Comparison of ENCODE assay signal across 23 cellular contexts in the genomic region with DNA sequence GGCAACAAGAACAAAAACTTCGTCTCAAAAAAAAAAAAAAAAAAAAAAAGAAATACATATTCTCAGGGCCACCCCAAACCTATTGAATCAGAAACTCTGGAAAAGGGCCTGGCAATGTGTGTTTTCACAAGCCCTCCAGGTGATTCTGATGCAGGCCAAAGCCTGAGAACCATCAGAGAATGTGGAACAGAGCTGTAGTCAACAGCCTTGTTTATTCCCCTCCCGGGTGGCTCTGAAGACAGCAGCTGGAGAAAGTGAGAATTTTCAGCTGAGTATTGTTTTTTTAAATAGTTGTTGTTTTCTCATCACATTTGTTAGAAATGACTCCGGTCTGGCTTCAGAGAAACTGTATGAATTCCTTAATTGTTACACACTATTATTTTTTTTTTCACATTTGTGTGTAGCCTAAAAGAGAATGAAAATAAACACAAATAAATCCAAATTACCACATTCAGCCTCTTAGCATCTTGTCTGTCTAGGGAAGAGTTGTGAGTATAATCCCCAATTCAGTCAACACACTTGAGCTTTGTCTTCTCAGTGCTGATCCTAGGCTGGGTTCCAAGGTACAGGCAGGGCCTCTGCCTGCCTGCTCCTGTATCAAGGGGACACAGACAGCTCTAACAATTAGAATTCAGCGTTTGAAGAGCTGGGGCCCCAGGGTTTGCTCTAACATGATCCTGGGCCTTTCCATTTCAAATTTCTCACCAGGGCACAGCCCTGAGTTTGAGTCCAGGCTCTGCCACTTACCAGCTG. TPM values are rescaled to one million over a fixed set of nuclear protein-coding genes. Genes with fewer than 3 reads are reported as not detected.
A peak's percentile ranks its signal among the peaks of the same experiment; 100 is the strongest.
DNase-seq lines count a peak whose midpoint lies in the region; ATAC-seq and TF ChIP-seq lines count a peak whose summit lies in the region.
"Had no signal": no experiment of that assay in that cellular context is flagged by ENCODE, and none has a peak within 500 bp of the region (broad histone marks: within the 10 kb centered on the region; RNA-seq: fewer than 3 reads in every experiment).

No MANE protein-coding gene starts in this region.

- no peak overlapping the region for H3K4me3 ChIP-seq in hepatocyte
- H3K4me3 ChIP-seq: heart right ventricle, left lung, neural progenitor cell, suprapubic skin, uterus had no signal

- DNase-seq in G401 (ENCODE audit: low spot score) (peak; percentile 29), anterior cingulate cortex (lab: John Stamatoyannopoulos, UW) (peak in 45 of 58 donors; percentile 8 to 94 (median 53)), inferior parietal cortex (ENCODE audit: extremely low spot score) (peak; percentile 80), progenitor cell of endocrine pancreas (ENCODE audit: low spot score, unreplicated experiment) (no peak), hepatocyte (ENCODE audit: low spot score) (no peak)
- DNase-seq: activated naive CD4-positive, alpha-beta T cell treated with anti-CD3 and anti-CD28 coated beads, Interleukin-2, amount 50 U/mL, for 16 hours; effector CD4-positive, alpha-beta T cell; heart right ventricle; immature natural killer cell; left lung; NCI-H1694 treated with DMSO at 0.1 percent for 48 hours; NCI-H2227 treated with DMSO at 0.1 percent for 48 hours; NCI-H748 treated with DMSO at 0.1 percent for 48 hours; T-helper 9 cell; uterus had no signal

- H3K9me3 ChIP-seq in hepatocyte (ENCODE audit: low read depth) = no peaks in the 10 kb centered on the region
- H3K9me3 ChIP-seq: heart right ventricle, left lung, suprapubic skin, uterus had no signal

- no peaks in the 10 kb centered on the region for H3K9me3 Mint-ChIP-seq in progenitor cell of endocrine pancreas (ENCODE audit: low read depth)
- H3K9me3 Mint-ChIP-seq: immature natural killer cell, neural progenitor cell had no signal

- no peaks in the 10 kb centered on the region for H3K9me2 ChIP-seq in hepatocyte (replicated peaks; ENCODE audit: insufficient read depth)

- no peaks in the 10 kb centered on the region for H3K27me3 ChIP-seq in hepatocyte
- H3K27me3 ChIP-seq: heart right ventricle, left lung, neural progenitor cell, suprapubic skin, uterus had no signal

- H3K4me1 Mint-ChIP-seq in progenitor cell of endocrine pancreas (ENCODE audit: low read depth) = peaks cover 4% of the 10 kb centered on the region
- H3K4me1 Mint-ChIP-seq: CD14-positive monocyte had no signal

- no peaks in the 10 kb centered on the region for H3K79me2 ChIP-seq in hepatocyte

- no peaks in the 10 kb centered on the region for H3K36me3 ChIP-seq in hepatocyte (replicated peaks; ENCODE audit: insufficient read depth, low read depth)
- H3K36me3 ChIP-seq: heart right ventricle, left lung, neural progenitor cell, suprapubic skin, uterus had no signal

- no peak overlapping the region for H3K4me2 ChIP-seq in hepatocyte
- H3K4me2 ChIP-seq: neural progenitor cell had no signal

- WGBS in hepatocyte (ENCODE audit: low lambda C conversion rate, missing lambda C conversion rate) = 71% methylated on average over 4 of the region's 4 CpGs

- H3K4me1 ChIP-seq in hepatocyte (ENCODE audit: insufficient read depth) = no peaks in the 10 kb centered on the region
- H3K4me1 ChIP-seq: heart right ventricle, left lung, neural progenitor cell, suprapubic skin, uterus had no signal

- H3K27me3 Mint-ChIP-seq in progenitor cell of endocrine pancreas = peaks cover 3% of the 10 kb centered on the region

- H3K4me3 Mint-ChIP-seq in progenitor cell of endocrine pancreas (ENCODE audit: low read depth) = no peak overlapping the region
- H3K4me3 Mint-ChIP-seq: CD14-positive monocyte, immature natural killer cell, neural progenitor cell had no signal

- H2AFZ ChIP-seq in hepatocyte = no peak overlapping the region
- H2AFZ ChIP-seq: neural progenitor cell had no signal

- no peak for ATAC-seq in GM18867 (IDR thresholded peaks at IDR 0.05; ENCODE audit: unreplicated experiment)
- ATAC-seq in HG03025 (IDR thresholded peaks at IDR 0.05; ENCODE audit: low FRiP score, unreplicated experiment) = no peak
- ATAC-seq: HCT116, left lung had no signal

- no peak overlapping the region for H3K27ac ChIP-seq in hepatocyte
- H3K27ac ChIP-seq: epithelial cell of prostate, HL-60, left lung, neural progenitor cell, suprapubic skin, uterus had no signal

- in situ Hi-C loops in G401 (cut with HindIII; ENCODE audit: low sequenced_read_pairs) = no loop called here

- H3K36me3 Mint-ChIP-seq in progenitor cell of endocrine pancreas (ENCODE audit: insufficient read depth) = no peaks in the 10 kb centered on the region
- H3K36me3 Mint-ChIP-seq: CD14-positive monocyte, immature natural killer cell, neural progenitor cell had no signal

- H4K20me1 ChIP-seq in hepatocyte (ENCODE audit: insufficient read depth, poor library complexity, severe bottlenecking) = no peaks in the 10 kb centered on the region

- TF ChIP-seq CTCF in progenitor cell of endocrine pancreas (IDR thresholded peaks at IDR 0.05; ENCODE audit: unreplicated experiment) (no peak), hepatocyte (IDR thresholded peaks at IDR 0.05; ENCODE audit: poor library complexity) (no peak)

- H3K27ac Mint-ChIP-seq in progenitor cell of endocrine pancreas = peak overlapping the region; percentile 50
- H3K27ac Mint-ChIP-seq: CD14-positive monocyte, immature natural killer cell, neural progenitor cell had no signal

RNA-seq across cellular contexts. Expression of a gene that starts 6.6 kb away (rescaled TPM):
- 13.1 and 13.6 TPM in 2 replicates for total RNA-seq in G401 (2014; rRNA removed; shearing (Covaris generic))
- total RNA-seq in progenitor cell of endocrine pancreas (4.8 and 5.2 TPM in 2 replicates), hepatocyte (1.8 and 9.2 TPM in 2 replicates)
- polyA plus RNA-seq in hepatocyte = 2.8 and 7.7 TPM in 2 replicates

RNA-seq across cellular contexts. Expression of a gene that starts 37.7 kb away (rescaled TPM):
- 244 and 260 TPM in 2 replicates for total RNA-seq in G401 (2014; rRNA removed; shearing (Covaris generic))
- 115 and 116 TPM in 2 replicates for total RNA-seq in progenitor cell of endocrine pancreas
- 120 and 133 TPM in 2 replicates for total RNA-seq in hepatocyte
- 147 TPM in 2 replicates for polyA plus RNA-seq in hepatocyte

Comparison
In these comparisons a context has a peak if more than half of its experiments do, and no peak if none do; other contexts are left out.
1. DNase-seq: peak in G401 (single experiment), anterior cingulate cortex (45 of 58) and inferior parietal cortex (single experiment); none in progenitor cell of endocrine pancreas (single experiment) and hepatocyte (single experiment).